Comparison of ENCODE assay signal across 31 cellular contexts in the genomic region with DNA sequence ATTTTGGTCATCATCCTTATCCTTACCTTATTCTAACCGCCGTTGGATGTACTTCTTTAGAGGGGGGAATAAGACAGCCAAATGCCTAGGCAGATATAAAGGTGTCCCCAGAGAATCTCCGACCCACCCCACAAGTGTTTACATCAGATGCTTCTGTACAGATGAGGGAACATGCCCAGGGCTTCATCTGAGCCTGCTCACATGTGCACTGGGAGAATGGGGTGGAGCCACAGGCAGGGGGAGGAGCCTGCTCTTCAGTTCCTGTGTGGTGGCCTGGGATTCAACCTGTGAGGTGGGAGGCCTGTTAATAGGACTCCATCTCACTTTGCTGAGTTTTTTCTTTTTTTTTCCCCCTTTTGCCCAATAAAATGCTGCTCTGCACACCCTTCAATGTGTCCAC.
"Had no signal": no experiment of that assay in that cellular context is flagged by ENCODE, and none has a peak within 500 bp of the region (broad histone marks: within the 10 kb centered on the region; RNA-seq: fewer than 3 reads in every experiment).

No MANE protein-coding gene starts in this region.

- H3K27ac Mint-ChIP-seq: immature natural killer cell; naive thymus-derived CD8-positive, alpha-beta T cell; nephron; stimulated activated memory B cell treated with anti-CD40 and anti-IgM and Interleukin-4, amounts not matched to agents 10 μg/mL and 1 μg/mL and 100 μg/mL, for 72 hours had no signal

- H3K36me3 ChIP-seq: left lung, lower lobe of right lung, pancreas, prostate gland, stomach, thyroid gland, transverse colon, upper lobe of left lung, vagina had no signal

- H3K4me1 Mint-ChIP-seq: nephron; neural crest cell; stimulated activated memory B cell treated with anti-CD40 and anti-IgM and Interleukin-4, amounts not matched to agents 10 μg/mL and 1 μg/mL and 100 μg/mL, for 72 hours had no signal

- H3K27ac ChIP-seq: left lung, lower lobe of right lung, pancreas, prostate gland, skin epidermis, stomach, testis, thyroid gland, transverse colon, upper lobe of left lung, vagina had no signal

- FAIRE-seq: islet of Langerhans, kidney, pancreas had no signal

- DNase-seq: immature natural killer cell; kidney; left colon; left lung; lower lobe of right lung; mammary epithelial cell; mesenchymal stem cell; naive thymus-derived CD8-positive, alpha-beta T cell; nucleus accumbens; pancreas; posterior cingulate gyrus; retina; right cardiac atrium; stimulated activated CD4-positive, alpha-beta T cell treated with anti-CD3 and anti-CD28 coated beads, Interleukin-1b, Interleukin-23, amount 100 ng/mL, for 48 hours; stimulated activated CD4-positive, alpha-beta T cell treated with anti-CD3 and anti-CD28 coated beads, Interleukin-2, amount 100 ng/mL, for 48 hours; stimulated activated CD4-positive, alpha-beta T cell treated with anti-CD3 and anti-CD28 coated beads, Interleukin-4, amount 100 ng/mL, for 4 hours; stimulated activated CD8-positive, alpha-beta memory T cell treated with anti-CD3 and anti-CD28 coated beads, Interleukin-4, amount 100 ng/mL, for 48 hours; stimulated activated naive CD4-positive, alpha-beta T cell treated with Interleukin-2 at 50 U/mL for 16 hours; stomach; testis; thyroid gland; transverse colon; upper lobe of left lung had no signal

- H3K27me3 ChIP-seq: pancreas, testis, thyroid gland, upper lobe of left lung, vagina had no signal

- H3K4me1 ChIP-seq: left lung, pancreas, prostate gland, testis, thyroid gland, upper lobe of left lung had no signal

- H3K4me3 ChIP-seq: left lung, lower lobe of right lung, pancreas, prostate gland, skin epidermis, stomach, testis, thyroid gland, transverse colon, upper lobe of left lung, vagina had no signal

- H3K36me3 Mint-ChIP-seq: immature natural killer cell; stimulated activated memory B cell treated with anti-CD40 and anti-IgM and Interleukin-4, amounts not matched to agents 10 μg/mL and 1 μg/mL and 100 μg/mL, for 72 hours had no signal

- H3K4me3 Mint-ChIP-seq: immature natural killer cell; naive thymus-derived CD8-positive, alpha-beta T cell; nephron; neural crest cell; stimulated activated memory B cell treated with anti-CD40 and anti-IgM and Interleukin-4, amounts not matched to agents 10 μg/mL and 1 μg/mL and 100 μg/mL, for 72 hours had no signal

- H3K9me3 Mint-ChIP-seq: stimulated activated memory B cell treated with anti-CD40 and anti-IgM and Interleukin-4, amounts not matched to agents 10 μg/mL and 1 μg/mL and 100 μg/mL, for 72 hours had no signal

- H3K9me3 ChIP-seq: left lung, lower lobe of right lung, pancreas, prostate gland, stomach, testis, thyroid gland, transverse colon, upper lobe of left lung, vagina had no signal

- ATAC-seq: left colon; left lung; lower lobe of right lung; naive thymus-derived CD8-positive, alpha-beta T cell; pancreas; right cardiac atrium; sciatic nerve; stimulated activated memory B cell treated with anti-CD40 and anti-IgM and Interleukin-4, amounts not matched to agents 10 μg/mL and 1 μg/mL and 100 μg/mL, for 72 hours had no signal
